34 cellular contexts compared by ENCODE assay signal in genomic region chr9:26508897-26509296, GRCh38.
"Had no signal": no experiment of that assay in that cellular context is flagged by ENCODE, and none has a peak within 500 bp of the region (broad histone marks: within the 10 kb centered on the region; RNA-seq: fewer than 3 reads in every experiment).

No MANE protein-coding gene starts in this region.

- H3K4me3 ChIP-seq: MG63 had no signal

- H3K4me2 ChIP-seq: KMS-11 had no signal

- H3K36me3 ChIP-seq: MG63 had no signal

- H3K9me3 ChIP-seq: MG63 had no signal

- DNase-seq: Kasumi-1, KG1, MG63, MM.1S, MV-4-11, NCI-H1048, NCI-H1092, NCI-H1092 treated with DMSO at 0.1 percent for 48 hours, NCI-H1105, NCI-H1105 treated with DMSO at 0.1 percent for 48 hours, NCI-H1417, NCI-H1417 treated with DMSO at 0.1 percent for 48 hours, NCI-H1436, NCI-H1436 treated with DMSO at 0.1 percent for 48 hours, NCI-H146, NCI-H1694, NCI-H1694 treated with DMSO at 0.1 percent for 48 hours, NCI-H187, NCI-H187 treated with DMSO at 0.1 percent for 48 hours, NCI-H1930, NCI-H2029, NCI-H2029 treated with DMSO at 0.1 percent for 48 hours, NCI-H2081, NCI-H2081 treated with DMSO at 0.1 percent for 48 hours, NCI-H2107, NCI-H2171, NCI-H2171 treated with DMSO at 0.1 percent for 48 hours, NCI-H2227 treated with DMSO at 0.1 percent for 48 hours, NCI-H226, NCI-H345, NCI-H446, NCI-H446 treated with DMSO at 0.1 percent for 48 hours, NCI-H510A had no signal

- H3K27me3 ChIP-seq: MG63 had no signal

- H3K27ac ChIP-seq: KMS-11 had no signal

- H3K9ac ChIP-seq: KMS-11 had no signal
